In genomic region chr13:113022391-113023216, GRCh38 we compare ENCODE assay signal across 1 cellular context.
A peak's percentile ranks its signal among the peaks of the same experiment; 100 is the strongest.
TF ChIP-seq lines count a peak whose summit lies in the region.

No MANE protein-coding gene starts in this region.

TF ChIP-seq in HepG2, 621 proteins besides CTCF, POLR2A, EP300 and RAD21 (continued from another document and continues in another):
- no peak for TF ChIP-seq ZNF18 (CRISPR knock-in tag; IDR thresholded peaks at IDR 0.05; ENCODE audit: insufficient replicate concordance)
- peak; percentile 93 for TF ChIP-seq ZNF609 (CRISPR knock-in tag; IDR thresholded peaks at IDR 0.05; ENCODE audit: borderline replicate concordance)
- no peak for TF ChIP-seq ZNF121 (CRISPR knock-in tag; IDR thresholded peaks at IDR 0.05)
- peak; percentile 75 for TF ChIP-seq ETV6 (CRISPR knock-in tag; conservative IDR thresholded peaks at IDR 0.05)
- TF ChIP-seq HOXA3 (CRISPR knock-in tag; IDR thresholded peaks at IDR 0.05): peak; percentile 85
- peak; percentile 39; the same call in 1 of the 2 replicates for TF ChIP-seq ZMYM4 (CRISPR knock-in tag; IDR thresholded peaks at IDR 0.05)
- 0 out of 2 replicates have a peak, but pooled peaks have one; percentile 49 for TF ChIP-seq ZC3H13 (CRISPR knock-in tag; IDR thresholded peaks at IDR 0.05)
- TF ChIP-seq ZNF234 (CRISPR knock-in tag; conservative IDR thresholded peaks at IDR 0.05): no peak
- 0 out of 2 replicates have a peak, but pooled peaks have one; percentile 75 for TF ChIP-seq ZNF431 (CRISPR knock-in tag; IDR thresholded peaks at IDR 0.05; ENCODE audit: borderline replicate concordance, low read depth)
- no peak for TF ChIP-seq ZNF260 (CRISPR knock-in tag; IDR thresholded peaks at IDR 0.05; ENCODE audit: borderline replicate concordance, low read depth)
- TF ChIP-seq ZNF713 (CRISPR knock-in tag; IDR thresholded peaks at IDR 0.05): no peak
- peak; percentile 84; the same call in 1 of the 2 replicates for TF ChIP-seq SKIL (CRISPR knock-in tag; IDR thresholded peaks at IDR 0.05; ENCODE audit: borderline replicate concordance)
- no peak; the same call in 1 of the 2 replicates for TF ChIP-seq NFKB2 (CRISPR knock-in tag; IDR thresholded peaks at IDR 0.05; ENCODE audit: borderline replicate concordance)
- TF ChIP-seq SOX13 (IDR thresholded peaks at IDR 0.05): peak; percentile 94
- peak in 1 of 2 experiments; percentile 97; a peak in 2 of 4 replicates for TF ChIP-seq SOX13 (CRISPR knock-in tag; conservative IDR thresholded peaks at IDR 0.05 in 1 of 2, IDR thresholded peaks at IDR 0.05 in 1 of 2)
- peak; percentile 39 for TF ChIP-seq ZNF558 (CRISPR knock-in tag; IDR thresholded peaks at IDR 0.05; ENCODE audit: borderline replicate concordance)
- no peak for TF ChIP-seq SCMH1 (CRISPR knock-in tag; IDR thresholded peaks at IDR 0.05; ENCODE audit: borderline replicate concordance)
- peak; percentile 64; the same call in 1 of the 2 replicates for TF ChIP-seq ZSCAN21 (CRISPR knock-in tag; IDR thresholded peaks at IDR 0.05; ENCODE audit: borderline replicate concordance)
- TF ChIP-seq ZNF530 (CRISPR knock-in tag; IDR thresholded peaks at IDR 0.05; ENCODE audit: low read depth): no peak
- no peak for TF ChIP-seq HMGA1 (CRISPR knock-in tag; conservative IDR thresholded peaks at IDR 0.05)
- TF ChIP-seq NR1H2 (CRISPR knock-in tag; IDR thresholded peaks at IDR 0.05; ENCODE audit: borderline replicate concordance, low read depth): 0 out of 2 replicates have a peak, but pooled peaks have one; percentile 53
- peak; percentile 86; the same call in 1 of the 2 replicates for TF ChIP-seq ZMAT3 (CRISPR knock-in tag; conservative IDR thresholded peaks at IDR 0.05)
- peak; percentile 80; the same call in 1 of the 2 replicates for TF ChIP-seq RERE (CRISPR knock-in tag; IDR thresholded peaks at IDR 0.05; ENCODE audit: low read depth)
- TF ChIP-seq MIXL1 (CRISPR knock-in tag; IDR thresholded peaks at IDR 0.05): peak; percentile 92
- TF ChIP-seq ARNT (IDR thresholded peaks at IDR 0.05): no peak
- TF ChIP-seq ZBTB21 (CRISPR knock-in tag; IDR thresholded peaks at IDR 0.05): peak; percentile 9; the same call in 1 of the 2 replicates
- TF ChIP-seq NFIC (IDR thresholded peaks at IDR 0.05; ENCODE audit: low read length): peak; percentile 80; the same call in 1 of the 2 replicates
- TF ChIP-seq CEBPB (IDR thresholded peaks at IDR 0.05; ENCODE audit: borderline replicate concordance, low read depth, low read length): peak; percentile 48; the same call in 1 of the 2 replicates
- TF ChIP-seq MXD4 (CRISPR knock-in tag; IDR thresholded peaks at IDR 0.05): peak; percentile 61; the same call in 1 of the 2 replicates
- TF ChIP-seq IRF1 (CRISPR knock-in tag; IDR thresholded peaks at IDR 0.05; ENCODE audit: low read depth): no peak
- TF ChIP-seq ZNF512B (CRISPR knock-in tag; IDR thresholded peaks at IDR 0.05; ENCODE audit: borderline replicate concordance): 0 out of 2 replicates have a peak, but pooled peaks have one; percentile 35
- TF ChIP-seq SPEN (CRISPR knock-in tag; IDR thresholded peaks at IDR 0.05; ENCODE audit: low read depth): no peak
- TF ChIP-seq SOX6 (IDR thresholded peaks at IDR 0.05): no peak
- TF ChIP-seq SOX6 (CRISPR knock-in tag; IDR thresholded peaks at IDR 0.05): peak; percentile 98
- no peak for TF ChIP-seq ATF1 (CRISPR knock-in tag; IDR thresholded peaks at IDR 0.05)
